15 cellular contexts compared by ENCODE assay signal in genomic region chr18:48073231-48073930, GRCh38.
DNase-seq lines count a peak whose midpoint lies in the region; ATAC-seq and TF ChIP-seq lines count a peak whose summit lies in the region.
"Had no signal": no experiment of that assay in that cellular context is flagged by ENCODE, and none has a peak within 500 bp of the region (broad histone marks: within the 10 kb centered on the region; RNA-seq: fewer than 3 reads in every experiment).

No MANE protein-coding gene starts in this region.

- WGBS in psoas muscle, 3 donors, result 61 to 67% (median 67%) methylated on average over 12 to 15 of the region's 15 CpGs

- no peak overlapping the region for H3K4me3 ChIP-seq in psoas muscle
- H3K4me3 ChIP-seq: tibial artery had no signal

- no peaks in the 10 kb centered on the region for H3K9me3 ChIP-seq in psoas muscle
- H3K9me3 ChIP-seq: tibial artery had no signal

- intact Hi-C loops in psoas muscle (cut with DNase I), result no loop called here

- no peak for TF ChIP-seq CTCF in psoas muscle (IDR thresholded peaks at IDR 0.05)

- H3K27me3 ChIP-seq in psoas muscle (ENCODE audit: insufficient read depth in 3 of 3, low read length in 2 of 3), result no peaks in the 10 kb centered on the region
- H3K27me3 ChIP-seq: tibial artery had no signal

- peaks cover 3% of the 10 kb centered on the region for H3K4me1 ChIP-seq in psoas muscle

- peak; percentile 39 for DNase-seq in AG08395 (ENCODE audit: low spot score)
- peak; percentile 10 for DNase-seq in fibroblast of the conjunctiva (ENCODE audit: low read depth)
- DNase-seq in psoas muscle, result peak in 1 of 2 donors; percentile 30
- DNase-seq in putamen (ENCODE audit: low spot score), result no peak
- DNase-seq in SIG-M5 treated with dmso at 0.1 percent for 504 hours (lab: John Stamatoyannopoulos, UW; ENCODE audit: unreplicated experiment), result no peak
- DNase-seq: ACHN; DMS153; effector memory CD8-positive, alpha-beta T cell; midbrain; MV-4-11; OCI-M1 had no signal

- no peak overlapping the region for H3K27ac ChIP-seq in psoas muscle
- H3K27ac ChIP-seq: tibial artery had no signal

- ATAC-seq in SK-N-SH treated with all-trans-retinoic acid at 6 μM for 48 hours (peak; percentile 96), psoas muscle (peak in 3 of 4 donors; percentile 29 to 52 (median 43)), GM21381 (IDR thresholded peaks at IDR 0.05; ENCODE audit: unreplicated experiment) (no peak), GM21737 (IDR thresholded peaks at IDR 0.05; ENCODE audit: unreplicated experiment) (no peak)
- ATAC-seq: effector memory CD8-positive, alpha-beta T cell had no signal

- H3K36me3 ChIP-seq in psoas muscle (ENCODE audit: insufficient read depth in 1 of 2, low read depth in 1 of 2), result no peaks in the 10 kb centered on the region
- H3K36me3 ChIP-seq: tibial artery had no signal

TF ChIP-seq in SK-N-SH treated with all-trans-retinoic acid at 6 μM for 48 hours, 23 proteins besides CTCF, POLR2A, EP300 and RAD21:
- TF ChIP-seq ISL1 (CRISPR knock-in tag; IDR thresholded peaks at IDR 0.05), result no peak
- TF ChIP-seq ZNF70 (CRISPR knock-in tag; IDR thresholded peaks at IDR 0.05), result no peak
- no peak for TF ChIP-seq ZFP3 (CRISPR knock-in tag; IDR thresholded peaks at IDR 0.05)
- TF ChIP-seq TCF4 (CRISPR knock-in tag; IDR thresholded peaks at IDR 0.05; ENCODE audit: borderline replicate concordance), result peak; percentile 74

Comparison
In these comparisons a context has a peak if more than half of its experiments do, and no peak if none do; other contexts are left out.
1. DNase-seq: peak in AG08395 (single experiment) and fibroblast of the conjunctiva (single experiment); none in putamen (single experiment) and SIG-M5 treated with dmso at 0.1 percent for 504 hours (single experiment).
2. ATAC-seq: peak in SK-N-SH treated with all-trans-retinoic acid at 6 μM for 48 hours (single experiment) and psoas muscle (3 of 4); none in GM21381 (single experiment) and GM21737 (single experiment).